15 cellular contexts compared by ENCODE assay signal in the genomic region with DNA sequence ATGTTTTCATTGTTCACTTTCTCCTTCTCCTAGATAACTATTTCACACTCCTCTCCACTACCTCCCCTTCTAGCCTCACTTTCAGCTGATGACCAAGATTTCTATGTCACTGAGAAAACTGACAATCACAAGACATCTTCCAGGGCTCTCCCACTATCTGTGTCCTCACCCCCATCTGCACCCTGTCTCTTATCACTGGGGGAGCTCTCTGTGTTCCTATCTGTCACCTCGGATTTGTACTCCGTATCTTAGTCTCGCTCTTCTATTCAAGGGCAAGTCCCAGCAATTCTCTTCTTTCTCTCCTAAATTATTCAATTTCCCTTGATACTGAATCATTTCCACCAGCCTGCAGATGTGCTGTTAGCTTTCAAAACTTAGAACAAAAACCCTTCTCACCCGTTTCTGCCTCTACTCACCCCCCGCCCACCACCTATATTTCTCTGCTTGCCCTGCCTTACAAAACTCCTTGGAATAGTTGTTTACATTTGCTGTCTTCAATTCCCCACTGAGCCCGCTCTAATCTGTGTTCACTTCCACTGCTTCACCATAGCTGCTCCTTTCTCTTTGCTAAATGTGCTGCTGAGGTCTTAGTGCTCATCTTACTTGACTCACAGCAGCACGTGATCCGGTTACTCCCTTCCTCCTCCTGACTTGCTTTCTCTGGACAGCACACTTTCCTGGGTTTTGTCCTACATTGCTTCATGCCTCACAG.
DNase-seq lines count a peak whose midpoint lies in the region; ATAC-seq, FAIRE-seq and TF ChIP-seq lines count a peak whose summit lies in the region.
"Had no signal": no experiment of that assay in that cellular context is flagged by ENCODE, and none has a peak within 500 bp of the region (broad histone marks: within the 10 kb centered on the region; RNA-seq: fewer than 3 reads in every experiment).

No MANE protein-coding gene starts in this region.

- peak; percentile 12 for DNase-seq in HTR-8/SVneo (ENCODE audit: insufficient read length, low spot score)
- DNase-seq in mammary epithelial cell, result peak; percentile 46
- no peak for DNase-seq in left ventricle myocardium superior
- no peak for DNase-seq in prostate gland (ENCODE audit: low spot score)
- no peak for DNase-seq in H4 (ENCODE audit: low spot score)
- DNase-seq in SHP77 (lab: John Stamatoyannopoulos, UW), result no peak
- DNase-seq: activated CD4-positive, alpha-beta T cell treated with anti-CD3 and anti-CD28 coated beads for 4 hours; CD4-positive, CD25-positive, alpha-beta regulatory T cell; central memory CD4-positive, alpha-beta T cell; stimulated activated CD4-positive, alpha-beta T cell treated with anti-CD3 and anti-CD28 coated beads, Interleukin-1b, Interleukin-23, amount 100 ng/mL, for 48 hours; T-cell had no signal

- H3K4me2 ChIP-seq in mammary epithelial cell (ENCODE audit: insufficient read depth, low read depth, low read length) (no peak overlapping the region), skeletal muscle satellite cell (ENCODE audit: low read length) (peak overlapping the region; percentile 38)

- no peak for TF ChIP-seq POLR2A in prostate gland (IDR thresholded peaks at IDR 0.05)

- H2AFZ ChIP-seq in mammary epithelial cell (ENCODE audit: low read depth, low read length), result no peak overlapping the region

- H3K36me3 ChIP-seq in mammary epithelial cell (ENCODE audit: insufficient read depth, low read length), result no peaks in the 10 kb centered on the region
- no peaks in the 10 kb centered on the region for H3K36me3 ChIP-seq in skeletal muscle satellite cell (ENCODE audit: insufficient read depth, low read length)
- no peaks in the 10 kb centered on the region for H3K36me3 ChIP-seq in prostate gland

- intact Hi-C loops in mammary epithelial cell (cut with micrococcal nuclease) (no loop called here), left ventricle myocardium superior (cut with micrococcal nuclease) (no loop called here), prostate gland (cut with DNase I) (no loop called here)

- H3K9ac ChIP-seq in mammary epithelial cell (ENCODE audit: insufficient read depth, low read length) (no peak overlapping the region), skeletal muscle satellite cell (ENCODE audit: low read depth, low read length) (no peak overlapping the region)

- H4K20me1 ChIP-seq in mammary epithelial cell (ENCODE audit: insufficient read depth, low read length), result no peaks in the 10 kb centered on the region

- in situ Hi-C loops in mammary epithelial cell (cut with MboI; ENCODE audit: low sequenced_read_pairs in 2 of 2), result no loop called here

- TF ChIP-seq CTCF in mammary epithelial cell (conservative IDR thresholded peaks at IDR 0.05 in 1 of 2, IDR thresholded peaks at IDR 0.05 in 1 of 2; ENCODE audit: extremely low read depth in 1 of 2, insufficient read depth in 1 of 2, low read depth in 1 of 2, low read length in 2 of 2), result no peak
- TF ChIP-seq CTCF in prostate gland (IDR thresholded peaks at IDR 0.05), result no peak

- BruUV-seq in mammary epithelial cell (replicated peaks; lab: Mats Ljungman, UMichigan), result no TSS peak

- peak; percentile 90 for ATAC-seq in left ventricle myocardium superior
- no peak for ATAC-seq in HG03457 (IDR thresholded peaks at IDR 0.05; ENCODE audit: unreplicated experiment)
- ATAC-seq: stimulated activated memory B cell treated with anti-CD40 and anti-IgM and Interleukin-4, amounts not matched to agents 10 μg/mL and 1 μg/mL and 100 μg/mL, for 72 hours; T-cell had no signal

- dilution Hi-C loops in mammary epithelial cell (cut with HindIII; ENCODE audit: low sequenced_read_pairs), result no loop called here

- WGBS in mammary epithelial cell (ENCODE audit: low coverage, missing lambda C conversion rate), result 90% methylated on average over 8 of the region's 8 CpGs
- WGBS in prostate gland, result 81% methylated on average over 8 of the region's 8 CpGs

- H3K9me3 ChIP-seq in mammary epithelial cell (replicated peaks; ENCODE audit: insufficient read depth, low read length), result no peaks in the 10 kb centered on the region
- H3K9me3 ChIP-seq in skeletal muscle satellite cell (replicated peaks; ENCODE audit: low read length), result no peaks in the 10 kb centered on the region
- H3K9me3 ChIP-seq in prostate gland, result no peaks in the 10 kb centered on the region

- no peaks in the 10 kb centered on the region for H3K79me2 ChIP-seq in mammary epithelial cell (ENCODE audit: insufficient read depth, low read length)

- H3K27ac ChIP-seq in mammary epithelial cell (ENCODE audit: insufficient read depth, low read depth, low read length), result no peak overlapping the region
- no peak overlapping the region for H3K27ac ChIP-seq in prostate gland

- H3K4me1 ChIP-seq in mammary epithelial cell (ENCODE audit: insufficient read depth, low read length) (peaks cover 5% of the 10 kb centered on the region), skeletal muscle satellite cell (ENCODE audit: control insufficient read depth, insufficient read depth, low read length) (peaks cover 10% of the 10 kb centered on the region), prostate gland (replicated peaks) (no peaks in the 10 kb centered on the region)

- H3K4me3 ChIP-seq in mammary epithelial cell (replicated peaks in 1 of 3; ENCODE audit: insufficient read depth in 1 of 3, low read depth in 2 of 3, low read length in 3 of 3) (no peak overlapping the region), skeletal muscle satellite cell (ENCODE audit: low read length) (no peak overlapping the region), prostate gland (no peak overlapping the region)

- H3K27me3 ChIP-seq in mammary epithelial cell (ENCODE audit: insufficient read depth, low read length) (no peaks in the 10 kb centered on the region), skeletal muscle satellite cell (ENCODE audit: control insufficient read depth, insufficient read depth, low read length) (no peaks in the 10 kb centered on the region), prostate gland (replicated peaks; ENCODE audit: insufficient read depth) (no peaks in the 10 kb centered on the region)

- no peak for FAIRE-seq in HTR-8/SVneo (lab: Jason Lieb, UNC)
- FAIRE-seq: G401.6 had no signal

- CTCF ChIA-PET in mammary epithelial cell (lab: Charles Lee; ENCODE audit: low non-redundant PET), result no interaction called here

Comparison
In these comparisons a context has a peak if more than half of its experiments do, and no peak if none do; other contexts are left out.
1. DNase-seq: peak in HTR-8/SVneo (single experiment) and mammary epithelial cell (single experiment); none in left ventricle myocardium superior (single experiment), prostate gland (single experiment), H4 (single experiment) and SHP77 (0 of 2).